In the genomic region with DNA sequence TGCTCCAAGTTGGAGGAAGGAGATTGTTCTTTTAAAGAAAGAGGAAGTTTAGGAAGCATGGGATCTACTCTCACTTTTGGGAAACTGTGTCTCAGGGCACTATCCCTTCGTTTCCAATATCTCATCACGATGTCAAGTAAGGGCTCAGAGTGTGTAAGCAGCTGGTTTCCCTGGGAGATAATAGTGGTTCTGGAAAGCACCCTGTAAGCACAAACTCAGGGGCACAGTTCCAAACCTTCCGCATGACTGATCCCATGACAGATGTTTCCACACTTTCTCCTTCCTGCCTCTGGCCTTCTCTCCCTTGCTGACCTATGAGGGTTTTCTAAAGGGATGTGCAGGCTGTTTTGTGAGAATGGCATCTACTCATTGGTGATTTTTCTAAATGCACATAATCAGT, we compare ENCODE assay signal across 15 cellular contexts. TPM values are rescaled to one million over a fixed set of nuclear protein-coding genes. Genes with fewer than 3 reads are reported as not detected.
A peak's percentile ranks its signal among the peaks of the same experiment; 100 is the strongest.
DNase-seq lines count a peak whose midpoint lies in the region; ATAC-seq, FAIRE-seq and TF ChIP-seq lines count a peak whose summit lies in the region.
"Had no signal": no experiment of that assay in that cellular context is flagged by ENCODE, and none has a peak within 500 bp of the region (broad histone marks: within the 10 kb centered on the region; RNA-seq: fewer than 3 reads in every experiment).

No MANE protein-coding gene starts in this region.

- no peaks in the 10 kb centered on the region for H3K27me3 Mint-ChIP-seq in stimulated activated memory B cell treated with anti-CD40 and anti-IgM and Interleukin-4, amounts not matched to agents 10 μg/mL and 1 μg/mL and 100 μg/mL, for 72 hours

- H3K27ac ChIP-seq in rectal smooth muscle tissue (ENCODE audit: low read depth, low read length) (peak overlapping the region; percentile 10), kidney (ENCODE audit: low read depth in 2 of 2, low read length in 2 of 2) (peak overlapping the region in 1 of 2 donors; percentile 25)
- H3K27ac ChIP-seq: SK-N-MC had no signal

- no peak overlapping the region for H3K4me3 Mint-ChIP-seq in stimulated activated memory B cell treated with anti-CD40 and anti-IgM and Interleukin-4, amounts not matched to agents 10 μg/mL and 1 μg/mL and 100 μg/mL, for 72 hours
- H3K4me3 Mint-ChIP-seq: CD14-positive monocyte had no signal

- H3K4me1 Mint-ChIP-seq in stimulated activated memory B cell treated with anti-CD40 and anti-IgM and Interleukin-4, amounts not matched to agents 10 μg/mL and 1 μg/mL and 100 μg/mL, for 72 hours, result peaks cover 20% of the 10 kb centered on the region

- H3K9ac ChIP-seq in rectal smooth muscle tissue (ENCODE audit: low read length) (no peak overlapping the region), kidney (ENCODE audit: low read length in 2 of 2) (no peak overlapping the region)

- intact Hi-C loops in left ventricle myocardium superior (cut with micrococcal nuclease), result no loop called here
- intact Hi-C loops in kidney (cut with DNase I), result no loop called here

- DNase-seq in CD1c-positive myeloid dendritic cell (ENCODE audit: extremely low spot score) (peak; percentile 50), astrocyte of the hippocampus (ENCODE audit: low read depth, low spot score) (peak; percentile 68), left ventricle myocardium superior (peak; percentile 49), kidney (no peak), DMS53 (lab: John Stamatoyannopoulos, UW) (no peak)
- DNase-seq: activated CD8-positive, alpha-beta memory T cell treated with anti-CD3 and anti-CD28 coated beads for 24 hours; NCI-H2227 treated with DMSO at 0.1 percent for 48 hours had no signal

- FAIRE-seq in kidney (lab: Jason Lieb, UNC), result no peak
- FAIRE-seq: GM18507, HTR-8/SVneo, keratinocyte had no signal

- H3K27ac Mint-ChIP-seq in stimulated activated memory B cell treated with anti-CD40 and anti-IgM and Interleukin-4, amounts not matched to agents 10 μg/mL and 1 μg/mL and 100 μg/mL, for 72 hours, result no peak overlapping the region

- no peak for TF ChIP-seq CTCF in kidney (IDR thresholded peaks at IDR 0.05; ENCODE audit: borderline replicate concordance, extremely low read depth, insufficient read depth)

- no peaks in the 10 kb centered on the region for H3K9me3 ChIP-seq in kidney (ENCODE audit: control insufficient read depth in 1 of 2, low read length in 2 of 2)

- ATAC-seq in left ventricle myocardium superior, result peak; percentile 96
- no peak for ATAC-seq in stimulated activated memory B cell treated with anti-CD40 and anti-IgM and Interleukin-4, amounts not matched to agents 10 μg/mL and 1 μg/mL and 100 μg/mL, for 72 hours
- no peak for ATAC-seq in HG02571 (IDR thresholded peaks at IDR 0.05; ENCODE audit: unreplicated experiment)

- H3K4me3 ChIP-seq in rectal smooth muscle tissue (ENCODE audit: low read length) (no peak overlapping the region), kidney (ENCODE audit: low read length in 2 of 2) (no peak overlapping the region)
- H3K4me3 ChIP-seq: SK-N-MC had no signal

- no peaks in the 10 kb centered on the region for H3K36me3 Mint-ChIP-seq in stimulated activated memory B cell treated with anti-CD40 and anti-IgM and Interleukin-4, amounts not matched to agents 10 μg/mL and 1 μg/mL and 100 μg/mL, for 72 hours
- H3K36me3 Mint-ChIP-seq: CD14-positive monocyte had no signal

- peaks cover 2% of the 10 kb centered on the region for H3K9me3 Mint-ChIP-seq in stimulated activated memory B cell treated with anti-CD40 and anti-IgM and Interleukin-4, amounts not matched to agents 10 μg/mL and 1 μg/mL and 100 μg/mL, for 72 hours

- H3K27me3 ChIP-seq in rectal smooth muscle tissue (ENCODE audit: control insufficient read depth, insufficient read depth, low read length), result no peaks in the 10 kb centered on the region

- H3K36me3 ChIP-seq in rectal smooth muscle tissue (ENCODE audit: control insufficient read depth, insufficient read depth, low read length) (no peaks in the 10 kb centered on the region), kidney (ENCODE audit: control insufficient read depth in 1 of 2, insufficient read depth in 2 of 2, low read length in 2 of 2) (no peaks in the 10 kb centered on the region)

- H3K4me1 ChIP-seq in rectal smooth muscle tissue (ENCODE audit: control insufficient read depth, insufficient read depth, low read length) (no peaks in the 10 kb centered on the region), kidney (ENCODE audit: control insufficient read depth in 1 of 2, insufficient read depth in 1 of 2, low read depth in 1 of 2, low read length in 2 of 2) (peaks cover 0 to 4% of the 10 kb centered on the region in 2 donors)

RNA-seq across cellular contexts. Expression of a gene that starts 33.9 kb away (rescaled TPM):
- not detected for total RNA-seq in left ventricle myocardium superior
- total RNA-seq in kidney, result 2.7 TPM
- 5.9 TPM for polyA plus RNA-seq in kidney (ENCODE audit: insufficient read depth, low read depth, low replicate concordance)

Comparison
In these comparisons a context has a peak if more than half of its experiments do, and no peak if none do; other contexts are left out.
1. DNase-seq: peak in CD1c-positive myeloid dendritic cell (single experiment), astrocyte of the hippocampus (single experiment) and left ventricle myocardium superior (single experiment); none in kidney (single experiment) and DMS53 (single experiment).